In genomic region chr6:6798430-6798829, GRCh38 we compare ENCODE assay signal across 14 cellular contexts.
DNase-seq lines count a peak whose midpoint lies in the region; ATAC-seq and TF ChIP-seq lines count a peak whose summit lies in the region.
"Had no signal": no experiment of that assay in that cellular context is flagged by ENCODE, and none has a peak within 500 bp of the region (broad histone marks: within the 10 kb centered on the region; RNA-seq: fewer than 3 reads in every experiment).

No MANE protein-coding gene starts in this region.

- no peaks in the 10 kb centered on the region for H3K9me3 ChIP-seq in MG63
- H3K9me3 ChIP-seq in right lobe of liver: no peaks in the 10 kb centered on the region
- H3K9me3 ChIP-seq: esophagus muscularis mucosa, tibial nerve had no signal

- H3K36me3 Mint-ChIP-seq in activated naive CD8-positive, alpha-beta T cell treated with anti-CD3 and anti-CD28 coated beads for 36 hours: no peaks in the 10 kb centered on the region

- WGBS in right lobe of liver (ENCODE audit: insufficient coverage, low coverage, low lambda C conversion rate, missing lambda C conversion rate): 65% methylated on average over 3 of the region's 5 CpGs

- H3K9me3 Mint-ChIP-seq in activated naive CD8-positive, alpha-beta T cell treated with anti-CD3 and anti-CD28 coated beads for 36 hours: no peaks in the 10 kb centered on the region

- no peak overlapping the region for H3K4me3 Mint-ChIP-seq in activated naive CD8-positive, alpha-beta T cell treated with anti-CD3 and anti-CD28 coated beads for 36 hours

- no peak overlapping the region for H3K4me3 ChIP-seq in GM12864 (ENCODE audit: low read depth, low read length)
- H3K4me3 ChIP-seq in MG63: no peak overlapping the region
- H3K4me3 ChIP-seq in right lobe of liver: no peak overlapping the region
- H3K4me3 ChIP-seq: cardiac muscle cell, esophagus muscularis mucosa, GM23248, tibial nerve had no signal

- no peaks in the 10 kb centered on the region for H3K36me3 ChIP-seq in MG63
- no peaks in the 10 kb centered on the region for H3K36me3 ChIP-seq in right lobe of liver
- H3K36me3 ChIP-seq: cardiac muscle cell, esophagus muscularis mucosa, tibial nerve had no signal

- DNase-seq in GM12864 (ENCODE audit: low read depth) (peak; percentile 49), MG63 (no peak), right lobe of liver (no peak), superior temporal gyrus (ENCODE audit: extremely low spot score) (no peak)
- peak; percentile 28 for DNase-seq in activated naive CD8-positive, alpha-beta T cell treated with anti-CD3 and anti-CD28 coated beads for 36 hours
- DNase-seq: GM23248, midbrain, NCI-H526 treated with DMSO at 0.1 percent for 48 hours had no signal

- peak overlapping the region; percentile 40 for H3K27ac Mint-ChIP-seq in activated naive CD8-positive, alpha-beta T cell treated with anti-CD3 and anti-CD28 coated beads for 36 hours

- peaks cover 6% of the 10 kb centered on the region for H3K27me3 Mint-ChIP-seq in activated naive CD8-positive, alpha-beta T cell treated with anti-CD3 and anti-CD28 coated beads for 36 hours

- TF ChIP-seq POLR2A in right lobe of liver (IDR thresholded peaks at IDR 0.05): no peak

- peaks cover 40% of the 10 kb centered on the region for H3K4me1 Mint-ChIP-seq in activated naive CD8-positive, alpha-beta T cell treated with anti-CD3 and anti-CD28 coated beads for 36 hours

- intact Hi-C loops in right lobe of liver (cut with DNase I): no loop called here

- TF ChIP-seq CTCF in GM12864 (IDR thresholded peaks at IDR 0.05; ENCODE audit: low read depth, low read length, missing control alignments) (no peak), right lobe of liver (IDR thresholded peaks at IDR 0.05) (no peak)

- ATAC-seq in GM19023 (IDR thresholded peaks at IDR 0.05; ENCODE audit: unreplicated experiment): peak; percentile 43
- peak; percentile 35 for ATAC-seq in HG03095 (IDR thresholded peaks at IDR 0.05; ENCODE audit: unreplicated experiment)
- no peak for ATAC-seq in right lobe of liver
- no peak for ATAC-seq in GM18858 (IDR thresholded peaks at IDR 0.05; ENCODE audit: unreplicated experiment)

- H3K4me1 ChIP-seq in right lobe of liver: no peaks in the 10 kb centered on the region
- H3K4me1 ChIP-seq: esophagus muscularis mucosa, tibial nerve had no signal

- H3K27me3 ChIP-seq in MG63: peaks cover 9% of the 10 kb centered on the region; the same call in 1 of the 2 replicates
- H3K27me3 ChIP-seq in right lobe of liver: no peaks in the 10 kb centered on the region
- H3K27me3 ChIP-seq: cardiac muscle cell, tibial nerve had no signal

- no peak overlapping the region for H3K27ac ChIP-seq in right lobe of liver
- H3K27ac ChIP-seq: cardiac muscle cell, esophagus muscularis mucosa, GM23248, tibial nerve had no signal

Comparison
In these comparisons a context has a peak if more than half of its experiments do, and no peak if none do; other contexts are left out.
1. DNase-seq: peak in GM12864 (single experiment) and activated naive CD8-positive, alpha-beta T cell treated with anti-CD3 and anti-CD28 coated beads for 36 hours (single experiment); none in MG63 (single experiment), right lobe of liver (0 of 3) and superior temporal gyrus (single experiment).
2. ATAC-seq: peak in GM19023 (single experiment) and HG03095 (single experiment); none in right lobe of liver (0 of 4) and GM18858 (single experiment).